8 cellular contexts compared by ENCODE assay signal in the genomic region with DNA sequence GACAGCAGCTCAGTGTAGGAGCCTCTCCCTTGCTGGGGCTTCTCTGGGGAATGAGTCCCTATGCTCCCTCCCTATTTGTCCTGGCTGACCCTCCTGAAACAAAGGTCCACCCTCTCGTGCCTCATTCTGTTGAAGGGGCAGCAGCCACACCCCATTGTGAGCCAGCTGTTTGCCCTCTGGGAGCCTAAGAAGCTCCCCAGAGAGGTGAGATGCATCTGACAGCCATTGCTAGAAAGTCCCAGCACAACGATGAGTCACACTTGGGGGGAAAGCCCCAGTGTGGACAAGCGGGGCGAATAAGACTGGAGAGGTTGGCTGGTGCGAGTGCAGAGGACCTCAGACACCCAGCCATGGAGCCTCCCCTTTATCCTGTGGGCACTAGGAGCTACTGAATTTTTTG.
DNase-seq lines count a peak whose midpoint lies in the region; ATAC-seq, FAIRE-seq and TF ChIP-seq lines count a peak whose summit lies in the region.

No MANE protein-coding gene starts in this region.

- no peak for FAIRE-seq in kidney (lab: Jason Lieb, UNC)

- no peaks in the 10 kb centered on the region for H3K9me3 ChIP-seq in kidney (ENCODE audit: control insufficient read depth in 1 of 2, low read length in 2 of 2)

- H3K27ac ChIP-seq in kidney (ENCODE audit: low read depth in 2 of 2, low read length in 2 of 2) = no peak overlapping the region

- no peak overlapping the region for H3K9ac ChIP-seq in kidney (ENCODE audit: low read length in 2 of 2)

- peaks cover 0 to 3% of the 10 kb centered on the region in 2 donors for H3K4me1 ChIP-seq in kidney (ENCODE audit: control insufficient read depth in 1 of 2, insufficient read depth in 1 of 2, low read depth in 1 of 2, low read length in 2 of 2)

- intact Hi-C loops in kidney (cut with DNase I) (loop anchor here (5.0 kb wide), 1 partner anchor 166 kb away; no protein-coding TSS in a partner anchor), left cardiac atrium (cut with DNase I) (loop anchor here in 1 of 2 donors (5.0 kb wide), 1 partner anchor 131 kb away; the partner anchor contains the start of gene SLC26A2)

- peak; percentile 63 for DNase-seq in activated CD4-positive, alpha-beta T cell treated with anti-CD3 and anti-CD28 coated beads for 48 hours
- DNase-seq in stimulated activated CD4-positive, alpha-beta T cell treated with anti-CD3 and anti-CD28 coated beads, Interleukin-12 subunit alpha, Interleukin-12 subunit beta, amount 100 ng/mL, for 48 hours (ENCODE audit: low read depth in 2 of 3, low spot score in 1 of 3) = peak; percentile 21 to 28 (median 27)
- DNase-seq in kidney (no peak), NCI-H226 (no peak), left cardiac atrium (no peak), HUDEP-2 (lab: John Stamatoyannopoulos, UW; ENCODE audit: unreplicated experiment in 76 of 76) (no peak)

- H3K36me3 ChIP-seq in kidney (ENCODE audit: control insufficient read depth in 1 of 2, insufficient read depth in 2 of 2, low read length in 2 of 2) = no peaks in the 10 kb centered on the region

- no peak for TF ChIP-seq CTCF in kidney (IDR thresholded peaks at IDR 0.05; ENCODE audit: borderline replicate concordance, extremely low read depth, insufficient read depth)

- ATAC-seq in GM18870 (IDR thresholded peaks at IDR 0.05; ENCODE audit: unreplicated experiment) (peak; percentile 76), HG02840 (IDR thresholded peaks at IDR 0.05; ENCODE audit: low FRiP score, unreplicated experiment) (peak; percentile 74), left cardiac atrium (no peak)

- no peak overlapping the region for H3K4me3 ChIP-seq in kidney (ENCODE audit: low read length in 2 of 2)

Comparison
In these comparisons a context has a peak if more than half of its experiments do, and no peak if none do; other contexts are left out.
1. ATAC-seq: peak in GM18870 (single experiment) and HG02840 (single experiment); none in left cardiac atrium (0 of 2).
2. DNase-seq: peak in activated CD4-positive, alpha-beta T cell treated with anti-CD3 and anti-CD28 coated beads for 48 hours (single experiment) and stimulated activated CD4-positive, alpha-beta T cell treated with anti-CD3 and anti-CD28 coated beads, Interleukin-12 subunit alpha, Interleukin-12 subunit beta, amount 100 ng/mL, for 48 hours (3 of 3); none in kidney (single experiment), NCI-H226 (single experiment), left cardiac atrium (single experiment) and HUDEP-2 (0 of 76).